19 cellular contexts compared by ENCODE assay signal in genomic region chr10:70328987-70329386, GRCh38. TPM values are rescaled to one million over a fixed set of nuclear protein-coding genes. Genes with fewer than 3 reads are reported as not detected.
DNase-seq lines count a peak whose midpoint lies in the region; ATAC-seq and TF ChIP-seq lines count a peak whose summit lies in the region.
"Had no signal": no experiment of that assay in that cellular context is flagged by ENCODE, and none has a peak within 500 bp of the region (broad histone marks: within the 10 kb centered on the region; RNA-seq: fewer than 3 reads in every experiment).

No MANE protein-coding gene starts in this region.

- H3K27ac ChIP-seq in SK-N-SH (ENCODE audit: low read depth in 2 of 2, low read length in 1 of 2) (peak overlapping the region in 1 of 2 experiments; percentile 30; a peak in 2 of 4 replicates), skeletal muscle tissue (ENCODE audit: low read depth, low read length) (peak overlapping the region; percentile 20)
- H3K27ac ChIP-seq: coronary artery, RWPE1, tibial nerve had no signal

- H3K4me1 ChIP-seq in SK-N-SH (ENCODE audit: control insufficient read depth in 1 of 2, insufficient read depth in 2 of 2, low read depth in 1 of 2, low read length in 1 of 2) (peaks cover 29 to 42% of the 10 kb centered on the region in 2 experiments; a peak in 3 of 4 replicates), skeletal muscle tissue (ENCODE audit: control insufficient read depth in 3 of 3, insufficient read depth in 3 of 3, low read length in 3 of 3) (peaks cover 46 to 63% (median 59%) of the 10 kb centered on the region in 3 donors)

- ATAC-seq in SK-N-SH treated with all-trans-retinoic acid at 6 μM for 48 hours = no peak
- ATAC-seq: activated CD8-positive, alpha-beta memory T cell treated with anti-CD3 and anti-CD28 coated beads, Interleukin-2, amount 10 ng/mL, durations not matched to agents 7 days and 5 days had no signal

- H3K4me2 ChIP-seq in SK-N-SH = no peak overlapping the region

- H2AFZ ChIP-seq in SK-N-SH (ENCODE audit: low read depth) = no peak overlapping the region

- no peaks in the 10 kb centered on the region for H4K20me1 ChIP-seq in SK-N-SH (ENCODE audit: insufficient read depth)

- H3K4me3 ChIP-seq in SK-N-SH (ENCODE audit: low read depth in 2 of 2, low read length in 1 of 2) = no peak overlapping the region
- no peak overlapping the region for H3K4me3 ChIP-seq in fibroblast of the aortic adventitia (ENCODE audit: low read depth, low read length)
- no peak overlapping the region for H3K4me3 ChIP-seq in skeletal muscle tissue (ENCODE audit: low read length in 3 of 3)
- H3K4me3 ChIP-seq: coronary artery, tibial nerve had no signal

- POLR2A ChIA-PET in SK-N-SH (lab: Yijun Ruan, JAX) = no interaction called here

- no peak for DNase-seq in SK-N-SH
- peak; percentile 42 for DNase-seq in RKO (ENCODE audit: low spot score)
- DNase-seq in fibroblast of the aortic adventitia (ENCODE audit: low read depth) = peak; percentile 23
- DNase-seq in GF-D8 (lab: John Stamatoyannopoulos, UW) = no peak
- no peak for DNase-seq in medulla oblongata (ENCODE audit: extremely low spot score)
- no peak for DNase-seq in pons (ENCODE audit: low spot score)
- DNase-seq: 8988T; activated CD8-positive, alpha-beta memory T cell treated with anti-CD3 and anti-CD28 coated beads, Interleukin-2, amount 10 ng/mL, durations not matched to agents 7 days and 5 days; amygdala; kidney; midbrain; NCI-H1417; occipital lobe had no signal

- H3F3A ChIP-seq in SK-N-SH (replicated peaks; ENCODE audit: insufficient read depth) = peaks cover 21% of the 10 kb centered on the region

- TF ChIP-seq CTCF in SK-N-SH (IDR thresholded peaks at IDR 0.05) (no peak), fibroblast of the aortic adventitia (IDR thresholded peaks at IDR 0.05; ENCODE audit: insufficient read depth, low read length) (no peak)

- no peaks in the 10 kb centered on the region for H3K9me2 ChIP-seq in SK-N-SH

- no peaks in the 10 kb centered on the region for H3K36me3 ChIP-seq in SK-N-SH (replicated peaks in 1 of 2; ENCODE audit: control insufficient read depth in 1 of 2, insufficient read depth in 2 of 2, low read length in 1 of 2)
- no peaks in the 10 kb centered on the region for H3K36me3 ChIP-seq in skeletal muscle tissue (ENCODE audit: control insufficient read depth in 3 of 3, insufficient read depth in 3 of 3, low read length in 3 of 3)
- H3K36me3 ChIP-seq: tibial nerve had no signal

- H3K9me3 ChIP-seq in SK-N-SH (no peaks in the 10 kb centered on the region), skeletal muscle tissue (ENCODE audit: control insufficient read depth in 3 of 3, low read length in 3 of 3) (no peaks in the 10 kb centered on the region)

- CTCF ChIA-PET in SK-N-SH (lab: Yijun Ruan, JAX) = interaction anchor here (1.0 kb wide), 1 partner anchor 56 kb away, joined by 3 read pairs; no protein-coding TSS in a partner anchor

- no peak for TF ChIP-seq RAD21 in SK-N-SH (IDR thresholded peaks at IDR 0.05; ENCODE audit: low read length)

- no peak overlapping the region for H3K9ac ChIP-seq in SK-N-SH
- H3K9ac ChIP-seq in skeletal muscle tissue (ENCODE audit: low read depth in 1 of 3, low read length in 3 of 3) = no peak overlapping the region

- no peak for TF ChIP-seq EP300 in SK-N-SH (IDR thresholded peaks at IDR 0.05; ENCODE audit: borderline replicate concordance in 1 of 2, low read depth in 1 of 2, low read length in 1 of 2)

- WGBS in SK-N-SH (ENCODE audit: low lambda C conversion rate) = 74% methylated on average over 4 of the region's 4 CpGs

- no peaks in the 10 kb centered on the region for H3K79me2 ChIP-seq in SK-N-SH (ENCODE audit: insufficient read depth)

- H3K27me3 ChIP-seq in SK-N-SH (ENCODE audit: insufficient read depth) (no peaks in the 10 kb centered on the region), skeletal muscle tissue (ENCODE audit: control insufficient read depth in 3 of 3, insufficient read depth in 3 of 3, low read length in 3 of 3) (no peaks in the 10 kb centered on the region)
- H3K27me3 ChIP-seq: tibial nerve had no signal

TF ChIP-seq in SK-N-SH, 30 proteins besides CTCF, POLR2A, EP300 and RAD21:
- TF ChIP-seq GATA2 (CRISPR knock-in tag; IDR thresholded peaks at IDR 0.05) = no peak
- peak; percentile 3; the same call in 1 of the 2 replicates for TF ChIP-seq JUND (IDR thresholded peaks at IDR 0.05)
- TF ChIP-seq TCF12 (IDR thresholded peaks at IDR 0.05) = no peak
- no peak for TF ChIP-seq RCOR1 (IDR thresholded peaks at IDR 0.05; ENCODE audit: low read length)
- no peak for TF ChIP-seq FOXM1 (IDR thresholded peaks at IDR 0.05; ENCODE audit: low read depth)
- no peak for TF ChIP-seq NRF1 (IDR thresholded peaks at IDR 0.05; ENCODE audit: low read depth, low read length)
- TF ChIP-seq NFIC (IDR thresholded peaks at IDR 0.05; ENCODE audit: borderline replicate concordance) = peak; percentile 33; the same call in 1 of the 2 replicates
- TF ChIP-seq ELF1 (IDR thresholded peaks at IDR 0.05) = no peak
- TF ChIP-seq RXRA (IDR thresholded peaks at IDR 0.05; ENCODE audit: borderline replicate concordance, low read depth) = no peak

TF ChIP-seq in SK-N-SH treated with all-trans-retinoic acid at 6 μM for 48 hours, 23 proteins besides CTCF, POLR2A, EP300 and RAD21 (continues in another document):
- TF ChIP-seq ZNF565 (CRISPR knock-in tag; conservative IDR thresholded peaks at IDR 0.05; ENCODE audit: low read depth) = no peak
- no peak for TF ChIP-seq ZFP3 (CRISPR knock-in tag; IDR thresholded peaks at IDR 0.05)
- no peak for TF ChIP-seq TSHZ2 (CRISPR knock-in tag; IDR thresholded peaks at IDR 0.05)
- TF ChIP-seq BACH2 (CRISPR knock-in tag; IDR thresholded peaks at IDR 0.05; ENCODE audit: borderline replicate concordance) = no peak
- no peak for TF ChIP-seq ZFP30 (CRISPR knock-in tag; IDR thresholded peaks at IDR 0.05)
- no peak for TF ChIP-seq ARNTL (CRISPR knock-in tag; IDR thresholded peaks at IDR 0.05; ENCODE audit: borderline replicate concordance, low read depth)
- TF ChIP-seq PPARA (CRISPR knock-in tag; IDR thresholded peaks at IDR 0.05; ENCODE audit: borderline replicate concordance) = no peak
- TF ChIP-seq RARB (CRISPR knock-in tag; IDR thresholded peaks at IDR 0.05) = no peak
- no peak for TF ChIP-seq SNAI2 (CRISPR knock-in tag; IDR thresholded peaks at IDR 0.05)
- no peak for TF ChIP-seq ISL1 (CRISPR knock-in tag; IDR thresholded peaks at IDR 0.05)
- TF ChIP-seq, protein P1, sequence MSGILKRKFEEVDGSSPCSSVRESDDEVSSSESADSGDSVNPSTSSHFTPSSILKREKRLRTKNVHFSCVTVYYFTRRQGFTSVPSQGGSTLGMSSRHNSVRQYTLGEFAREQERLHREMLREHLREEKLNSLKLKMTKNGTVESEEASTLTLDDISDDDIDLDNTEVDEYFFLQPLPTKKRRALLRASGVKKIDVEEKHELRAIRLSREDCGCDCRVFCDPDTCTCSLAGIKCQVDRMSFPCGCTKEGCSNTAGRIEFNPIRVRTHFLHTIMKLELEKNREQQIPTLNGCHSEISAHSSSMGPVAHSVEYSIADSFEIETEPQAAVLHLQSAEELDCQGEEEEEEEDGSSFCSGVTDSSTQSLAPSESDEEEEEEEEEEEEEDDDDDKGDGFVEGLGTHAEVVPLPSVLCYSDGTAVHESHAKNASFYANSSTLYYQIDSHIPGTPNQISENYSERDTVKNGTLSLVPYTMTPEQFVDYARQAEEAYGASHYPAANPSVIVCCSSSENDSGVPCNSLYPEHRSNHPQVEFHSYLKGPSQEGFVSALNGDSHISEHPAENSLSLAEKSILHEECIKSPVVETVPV (CRISPR knock-in tag; IDR thresholded peaks at IDR 0.05) = no peak
- TF ChIP-seq OSR1 (CRISPR knock-in tag; IDR thresholded peaks at IDR 0.05) = no peak
- TF ChIP-seq ZC3H10 (CRISPR knock-in tag; IDR thresholded peaks at IDR 0.05) = no peak
- no peak for TF ChIP-seq TCF4 (CRISPR knock-in tag; IDR thresholded peaks at IDR 0.05; ENCODE audit: borderline replicate concordance)
- no peak for TF ChIP-seq CSDC2 (CRISPR knock-in tag; IDR thresholded peaks at IDR 0.05)
- TF ChIP-seq TOX (CRISPR knock-in tag; IDR thresholded peaks at IDR 0.05; ENCODE audit: borderline replicate concordance) = no peak
- no peak for TF ChIP-seq ZNF8 (CRISPR knock-in tag; IDR thresholded peaks at IDR 0.05)
- no peak for TF ChIP-seq GLIS3 (CRISPR knock-in tag; IDR thresholded peaks at IDR 0.05)

RNA-seq across cellular contexts. Expression of gene NPFFR1, which starts 45.2 kb away (rescaled TPM):
- not detected in 2 replicates for polyA plus RNA-seq in SK-N-SH (2012; rRNA removed)
- under 0.01 TPM in 1 of 2 replicates, not detected in the other for polyA plus RNA-seq in SK-N-SH (2012; cell fraction: cytosol; rRNA removed)
- polyA plus RNA-seq in SK-N-SH (2012; cell fraction: nucleus; rRNA removed) = 0.01 TPM in 2 replicates
- not detected in 2 replicates for total RNA-seq in fibroblast of the aortic adventitia (ENCODE audit: low replicate concordance)
- total RNA-seq in skeletal muscle tissue = under 0.01 TPM
- total RNA-seq: activated CD8-positive, alpha-beta memory T cell treated with anti-CD3 and anti-CD28 coated beads, Interleukin-2, amount 10 ng/mL, durations not matched to agents 7 days and 5 days; endothelial cell of umbilical vein had no signal
- polyA plus RNA-seq: endothelial cell of umbilical vein had no signal

RNA-seq across cellular contexts. Expression of gene LRRC20, which starts 53.4 kb away (rescaled TPM):
- 27.7 and 28.9 TPM in 2 replicates for polyA plus RNA-seq in SK-N-SH (2012; rRNA removed)
- polyA plus RNA-seq in SK-N-SH (2012; cell fraction: cytosol; rRNA removed) = 13.8 and 23.4 TPM in 2 replicates
- 20.3 and 23.6 TPM in 2 replicates for polyA plus RNA-seq in SK-N-SH (2012; cell fraction: nucleus; rRNA removed)
- 3.7 and 8.6 TPM in 2 replicates for total RNA-seq in fibroblast of the aortic adventitia (ENCODE audit: low replicate concordance)
- 10.4 TPM for total RNA-seq in skeletal muscle tissue

Comparison
In these comparisons a context has a peak if more than half of its experiments do, and no peak if none do; other contexts are left out.
1. DNase-seq: peak in RKO (single experiment) and fibroblast of the aortic adventitia (single experiment); none in SK-N-SH (single experiment), GF-D8 (single experiment), medulla oblongata (single experiment) and pons (single experiment).